Comparison of ENCODE assay signal across 11 cellular contexts in genomic region chr22:32775957-32776356, GRCh38. TPM values are rescaled to one million over a fixed set of nuclear protein-coding genes. Genes with fewer than 3 reads are reported as not detected.
DNase-seq lines count a peak whose midpoint lies in the region; ATAC-seq and TF ChIP-seq lines count a peak whose summit lies in the region.
"Had no signal": no experiment of that assay in that cellular context is flagged by ENCODE, and none has a peak within 500 bp of the region (broad histone marks: within the 10 kb centered on the region; RNA-seq: fewer than 3 reads in every experiment).

No MANE protein-coding gene starts in this region.

- H3K36me3 ChIP-seq in Karpas-422 (ENCODE audit: insufficient read depth, low read length) (no peaks in the 10 kb centered on the region), mucosa of descending colon (ENCODE audit: low read depth) (no peaks in the 10 kb centered on the region), aorta (ENCODE audit: control insufficient read depth in 1 of 2, insufficient read depth in 2 of 2, low read length in 1 of 2) (no peaks in the 10 kb centered on the region)
- H3K36me3 ChIP-seq: ovary had no signal

- in situ Hi-C loops in astrocyte of the cerebellum (cut with HindIII; ENCODE audit: low sequenced_read_pairs) = no loop called here

- H3K4me2 ChIP-seq in Karpas-422 (ENCODE audit: low read depth, low read length, poor library complexity, severe bottlenecking) = no peak overlapping the region

- intact Hi-C loops in mucosa of descending colon (cut with DNase I, micrococcal nuclease) = no loop called here
- intact Hi-C loops in aorta (cut with DNase I) = loop anchor here in 1 of 2 donors (5.0 kb wide), 1 partner anchor 211 kb away; no protein-coding TSS in a partner anchor

- no peaks in the 10 kb centered on the region for H3K79me2 ChIP-seq in Karpas-422 (ENCODE audit: low read length)

- TF ChIP-seq CTCF in astrocyte of the cerebellum (IDR thresholded peaks at IDR 0.05; ENCODE audit: low read depth, low read length, missing control alignments) (peak; percentile 22), mucosa of descending colon (IDR thresholded peaks at IDR 0.05) (no peak)

- H3K9me2 ChIP-seq in Karpas-422 (replicated peaks; ENCODE audit: insufficient read depth, low read length) = no peaks in the 10 kb centered on the region

- ATAC-seq in mucosa of descending colon (peak; percentile 50), aorta (ENCODE audit: low FRiP score) (no peak), GM21786 (IDR thresholded peaks at IDR 0.05; ENCODE audit: unreplicated experiment) (no peak)

- H3K9ac ChIP-seq in Karpas-422 (ENCODE audit: low read length) = no peak overlapping the region

- H4K20me1 ChIP-seq in Karpas-422 (ENCODE audit: insufficient read depth, low read depth, low read length) = 0 out of 2 replicates have a peak, but pooled peaks cover 4% of the 10 kb centered on the region

- H3K4me3 ChIP-seq in Karpas-422 (ENCODE audit: low read length) (no peak overlapping the region), astrocyte of the cerebellum (ENCODE audit: low read depth, low read length) (no peak overlapping the region), mucosa of descending colon (no peak overlapping the region), aorta (ENCODE audit: low read length in 2 of 2) (no peak overlapping the region)
- H3K4me3 ChIP-seq: ovary had no signal

- H3K4me1 ChIP-seq in Karpas-422 (ENCODE audit: low read length) = no peaks in the 10 kb centered on the region
- no peaks in the 10 kb centered on the region for H3K4me1 ChIP-seq in mucosa of descending colon (ENCODE audit: low read depth)
- no peaks in the 10 kb centered on the region for H3K4me1 ChIP-seq in aorta (ENCODE audit: control insufficient read depth in 1 of 2, insufficient read depth in 2 of 2, low read length in 2 of 2)

- H3K9me3 ChIP-seq in Karpas-422 (ENCODE audit: low read length) = no peaks in the 10 kb centered on the region
- no peaks in the 10 kb centered on the region for H3K9me3 ChIP-seq in mucosa of descending colon
- H3K9me3 ChIP-seq in aorta (ENCODE audit: control insufficient read depth, low read length) = peaks cover 4% of the 10 kb centered on the region
- H3K9me3 ChIP-seq: ovary had no signal

- no peaks in the 10 kb centered on the region for H3K27me3 ChIP-seq in Karpas-422 (ENCODE audit: low read length)
- H3K27me3 ChIP-seq in aorta (ENCODE audit: control insufficient read depth in 1 of 2, insufficient read depth in 2 of 2, low read length in 1 of 2) = no peaks in the 10 kb centered on the region
- H3K27me3 ChIP-seq: ovary had no signal

- H3K27ac ChIP-seq in Karpas-422 (ENCODE audit: low read length) (no peak overlapping the region), aorta (ENCODE audit: low read depth in 1 of 2, low read length in 2 of 2) (no peak overlapping the region)
- H3K27ac ChIP-seq: ovary had no signal

- H2AFZ ChIP-seq in Karpas-422 (ENCODE audit: low read length) = no peak overlapping the region

- DNase-seq in EL (peak; percentile 25), Karpas-422 (peak; percentile 53), astrocyte of the cerebellum (ENCODE audit: low read depth) (no peak), mucosa of descending colon (no peak), aorta (no peak), NCI-H2029 (lab: John Stamatoyannopoulos, UW) (no peak), GM19238 (ENCODE audit: insufficient read length, low spot score) (no peak)
- DNase-seq: activated CD4-positive, alpha-beta T cell treated with anti-CD3 and anti-CD28 coated beads, Interleukin-2, amount 50 U/mL, for 4 hours; NCI-H510A treated with DMSO at 0.1 percent for 48 hours; ovary had no signal

- WGBS in aorta, 2 donors = 64 to 84% methylated on average over 6 of the region's 6 CpGs

RNA-seq across cellular contexts. Expression of gene TIMP3, which starts 25.5 kb away (rescaled TPM):
- total RNA-seq in Karpas-422 (2014; rRNA removed; shearing (Covaris generic); ENCODE audit: low replicate concordance) = not detected in 2 replicates
- total RNA-seq in mucosa of descending colon (100 to 1,000 TPM in 1 of 3 donors, 10 to 100 TPM in 2; 14.4 to 193 (median 49.1) TPM), aorta (100 to 1,000 TPM; 298 to 410 TPM)
- 10 to 100 TPM; 34.4 to 59.4 TPM for polyA plus RNA-seq in aorta

Comparison
In these comparisons a context has a peak if more than half of its experiments do, and no peak if none do; other contexts are left out.
1. DNase-seq: peak in EL (single experiment) and Karpas-422 (single experiment); none in astrocyte of the cerebellum (single experiment), mucosa of descending colon (0 of 3), aorta (0 of 2), NCI-H2029 (single experiment) and GM19238 (single experiment).
2. RNA of gene TIMP3, which starts 25.5 kb away (total RNA-seq): 298 to 410 TPM in aorta and 14.4 to 193 TPM in mucosa of descending colon; not detected in Karpas-422; every median in the first group is over 10 times any median in the second.